Comparison of ENCODE assay signal across 8 cellular contexts in genomic region chr19:58385313-58386165, GRCh38. TPM values are rescaled to one million over a fixed set of nuclear protein-coding genes. Genes with fewer than 3 reads are reported as not detected.
DNase-seq lines count a peak whose midpoint lies in the region; ATAC-seq and TF ChIP-seq lines count a peak whose summit lies in the region.

No MANE protein-coding gene starts in this region.

- H3K9me3 ChIP-seq in WERI-Rb-1 (ENCODE audit: severe bottlenecking), result no peaks in the 10 kb centered on the region
- H3K9me3 ChIP-seq in sigmoid colon, result no peaks in the 10 kb centered on the region

- ATAC-seq in HG03045 (IDR thresholded peaks at IDR 0.05; ENCODE audit: unreplicated experiment), result no peak

- H3K27ac ChIP-seq in WERI-Rb-1, result peak overlapping the region; percentile 98
- peak overlapping the region; percentile 93 to 98 (median 98) for H3K27ac ChIP-seq in sigmoid colon

- peaks cover 0 to 53% (median 34%) of the 10 kb centered on the region in 4 donors for H3K4me1 ChIP-seq in sigmoid colon

- no peak for DNase-seq in WERI-Rb-1
- DNase-seq in fibroblast of the aortic adventitia (ENCODE audit: low read depth), result no peak
- no peak for DNase-seq in sigmoid colon
- no peak for DNase-seq in NOMO-1 (lab: John Stamatoyannopoulos, UW; ENCODE audit: unreplicated experiment in 2 of 2)
- DNase-seq in 8988T, result no peak
- DNase-seq in cerebellum (ENCODE audit: low spot score), result no peak

- TF ChIP-seq POLR2A in sigmoid colon (IDR thresholded peaks at IDR 0.05), result no peak

- no peak for TF ChIP-seq EP300 in sigmoid colon (IDR thresholded peaks at IDR 0.05)

- H3K36me3 ChIP-seq in WERI-Rb-1 (peaks cover 24% of the 10 kb centered on the region), sigmoid colon (peaks cover 0 to 23% (median 7%) of the 10 kb centered on the region in 4 donors)

- no peaks in the 10 kb centered on the region for H3K27me3 ChIP-seq in WERI-Rb-1 (ENCODE audit: insufficient read depth, low read depth, severe bottlenecking)
- H3K27me3 ChIP-seq in sigmoid colon, result no peaks in the 10 kb centered on the region

- peak overlapping the region; percentile 72; the same call in 1 of the 2 replicates for H3K4me3 ChIP-seq in GM08714 (ENCODE audit: low read length)
- H3K4me3 ChIP-seq in WERI-Rb-1 (ENCODE audit: low read depth, low read length), result peak overlapping the region; percentile 98
- peak overlapping the region; percentile 96 for H3K4me3 ChIP-seq in fibroblast of the aortic adventitia (ENCODE audit: low read depth, low read length)
- H3K4me3 ChIP-seq in sigmoid colon, result peak overlapping the region; percentile 66 to 87 (median 82)

- WGBS in sigmoid colon, 2 donors, result 52 to 69% methylated on average over 16 of the region's 16 CpGs

- no peak for TF ChIP-seq CTCF in WERI-Rb-1 (IDR thresholded peaks at IDR 0.05; ENCODE audit: low read depth, low read length)
- no peak for TF ChIP-seq CTCF in fibroblast of the aortic adventitia (IDR thresholded peaks at IDR 0.05; ENCODE audit: insufficient read depth, low read length)
- no peak for TF ChIP-seq CTCF in sigmoid colon (IDR thresholded peaks at IDR 0.05)

- intact Hi-C loops in sigmoid colon (cut with DNase I), result loop anchor here (2.0 kb wide), 1 partner anchor 23 kb away; the partner anchor contains the start of gene ZNF584

RNA-seq across cellular contexts. Expression of gene RPS5, which starts 1.5 kb away (rescaled TPM):
- total RNA-seq in fibroblast of the aortic adventitia (ENCODE audit: low replicate concordance) (178 and 1,453 TPM in 2 replicates), sigmoid colon (1,000 to 10,000 TPM; 1,322 to 2,581 (median 2,411) TPM), cerebellum (920 TPM)
- polyA plus RNA-seq in sigmoid colon, result 1,000 to 10,000 TPM; 1,097 to 1,974 (median 1,406) TPM

RNA-seq across cellular contexts. Expression of gene ZNF837, which starts 4.7 kb away (rescaled TPM):
- 2.6 and 3.4 TPM in 2 replicates for total RNA-seq in fibroblast of the aortic adventitia (ENCODE audit: low replicate concordance)
- total RNA-seq in sigmoid colon, result 1 to 10 TPM in 3 of 4 donors, under 1 TPM in 1; 0.66 to 2.2 (median 1.5) TPM
- polyA plus RNA-seq in sigmoid colon, result 1 to 10 TPM; 1.2 to 2.5 (median 1.8) TPM
- 0.73 TPM for total RNA-seq in cerebellum

RNA-seq across cellular contexts. Expression of gene RNF225, which starts 9.9 kb away (rescaled TPM):
- total RNA-seq in fibroblast of the aortic adventitia (ENCODE audit: low replicate concordance), result not detected in 2 replicates
- total RNA-seq in sigmoid colon, result not detected
- polyA plus RNA-seq in sigmoid colon, result under 1 TPM in 1 of 3 donors, not detected in 2; 0.07 TPM
- total RNA-seq in cerebellum, result not detected

RNA-seq across cellular contexts. Expression of gene ZNF584, which starts 22.9 kb away (rescaled TPM):
- total RNA-seq in fibroblast of the aortic adventitia (ENCODE audit: low replicate concordance), result 14.4 and 17.1 TPM in 2 replicates
- total RNA-seq in sigmoid colon, result 10 to 100 TPM in 2 of 4 donors, 1 to 10 TPM in 2; 8.2 to 21.4 (median 12.0) TPM
- polyA plus RNA-seq in sigmoid colon, result 1 to 10 TPM; 3.0 to 7.3 (median 4.8) TPM
- total RNA-seq in cerebellum, result 18.9 TPM

RNA-seq across cellular contexts. Expression of gene ZNF497, which starts 23.0 kb away (rescaled TPM):
- total RNA-seq in fibroblast of the aortic adventitia (ENCODE audit: low replicate concordance), result 0.98 and 1.1 TPM in 2 replicates
- total RNA-seq in sigmoid colon, result under 1 TPM; 0.28 to 0.54 (median 0.43) TPM
- under 1 TPM in 2 of 3 donors, not detected in 1; 0.46 to 0.79 TPM for polyA plus RNA-seq in sigmoid colon
- 7.0 TPM for total RNA-seq in cerebellum
